25 cellular contexts compared by ENCODE assay signal in the genomic region with DNA sequence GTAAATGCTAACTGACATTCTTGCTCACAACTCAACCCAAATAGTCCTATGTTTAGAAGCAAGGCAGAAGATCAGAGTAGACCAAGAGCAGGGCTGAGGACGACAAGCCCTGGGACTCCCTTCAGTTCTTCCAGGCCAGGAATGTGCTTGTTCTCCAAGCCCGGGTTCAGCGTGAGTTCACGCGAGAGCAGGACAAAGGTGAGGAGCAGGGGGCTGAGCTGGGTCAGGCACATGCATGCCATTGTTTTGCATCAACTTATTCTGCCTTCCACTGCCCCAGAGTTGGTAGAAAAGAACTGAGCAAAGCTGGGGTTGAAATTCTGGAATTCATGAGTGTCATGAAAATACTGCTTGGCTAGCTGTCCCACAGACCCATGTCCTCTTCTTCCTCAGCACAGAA.
"Had no signal": no experiment of that assay in that cellular context is flagged by ENCODE, and none has a peak within 500 bp of the region (broad histone marks: within the 10 kb centered on the region; RNA-seq: fewer than 3 reads in every experiment).

No MANE protein-coding gene starts in this region.

- H3K27ac ChIP-seq: body of pancreas, cardiac muscle cell, epithelial cell of prostate, gastroesophageal sphincter, heart right ventricle, left lung, parathyroid adenoma, sigmoid colon, testis, vagina had no signal

- H3K27ac Mint-ChIP-seq: activated CD4-positive, alpha-beta memory T cell treated with anti-CD3 and anti-CD28 coated beads for 36 hours; activated naive CD8-positive, alpha-beta T cell treated with anti-CD3 and anti-CD28 coated beads, Interleukin-2, amount 50 U/mL, for 24 hours; activated T-cell treated with anti-CD3 and anti-CD28 coated beads, Interleukin-2, amount 50 U/mL, for 72 hours; mesothelial cell of epicardium; natural killer cell; T-helper 17 cell had no signal

- H3K36me3 Mint-ChIP-seq: activated CD4-positive, alpha-beta memory T cell treated with anti-CD3 and anti-CD28 coated beads for 36 hours; mesothelial cell of epicardium; natural killer cell had no signal

- H3K9me3 ChIP-seq: body of pancreas, gastroesophageal sphincter, heart right ventricle, left lung, sigmoid colon, testis, vagina had no signal

- ATAC-seq: activated naive CD8-positive, alpha-beta T cell treated with anti-CD3 and anti-CD28 coated beads, Interleukin-2, amount 50 U/mL, for 24 hours; activated T-cell treated with anti-CD3 and anti-CD28 coated beads, Interleukin-2, amount 50 U/mL, for 72 hours; body of pancreas; gastroesophageal sphincter; heart right ventricle; left lung; natural killer cell; T-helper 17 cell had no signal

- DNase-seq: activated CD4-positive, alpha-beta memory T cell treated with anti-CD3 and anti-CD28 coated beads for 36 hours; activated CD4-positive, alpha-beta T cell treated with anti-CD3 and anti-CD28 coated beads for 48 hours; activated gamma-delta T cell; activated naive CD4-positive, alpha-beta T cell treated with anti-CD3 and anti-CD28 coated beads, Interleukin-2, amount 50 U/mL, for 16 hours; activated naive CD8-positive, alpha-beta T cell treated with anti-CD3 and anti-CD28 coated beads, Interleukin-2, amount 50 U/mL, for 24 hours; activated T-cell treated with anti-CD3 and anti-CD28 coated beads, Interleukin-2, amount 50 U/mL, for 72 hours; anterior cingulate cortex; body of pancreas; heart right ventricle; left lung; natural killer cell; sigmoid colon; stimulated activated CD4-positive, alpha-beta T cell treated with anti-CD3 and anti-CD28 coated beads, Interleukin-2, amount 100 ng/mL, for 48 hours; stimulated activated naive CD4-positive, alpha-beta T cell; T-helper 17 cell; testis; trophoblast cell had no signal

- H3K27me3 Mint-ChIP-seq: activated naive CD8-positive, alpha-beta T cell treated with anti-CD3 and anti-CD28 coated beads, Interleukin-2, amount 50 U/mL, for 24 hours had no signal

- H3K4me1 Mint-ChIP-seq: activated naive CD8-positive, alpha-beta T cell treated with anti-CD3 and anti-CD28 coated beads, Interleukin-2, amount 50 U/mL, for 24 hours; natural killer cell had no signal

- H3K4me3 Mint-ChIP-seq: activated CD4-positive, alpha-beta memory T cell treated with anti-CD3 and anti-CD28 coated beads for 36 hours; activated naive CD8-positive, alpha-beta T cell treated with anti-CD3 and anti-CD28 coated beads, Interleukin-2, amount 50 U/mL, for 24 hours; activated T-cell treated with anti-CD3 and anti-CD28 coated beads, Interleukin-2, amount 50 U/mL, for 72 hours; mesothelial cell of epicardium; natural killer cell had no signal

- H3K4me1 ChIP-seq: body of pancreas, gastroesophageal sphincter, heart right ventricle, left lung, parathyroid adenoma, sigmoid colon, testis, vagina had no signal

- H3K27me3 ChIP-seq: body of pancreas, cardiac muscle cell, sigmoid colon, testis, vagina had no signal

- H3K36me3 ChIP-seq: cardiac muscle cell, gastroesophageal sphincter, heart right ventricle, left lung, sigmoid colon, vagina had no signal

- H3K9me3 Mint-ChIP-seq: activated CD4-positive, alpha-beta memory T cell treated with anti-CD3 and anti-CD28 coated beads for 36 hours; activated naive CD8-positive, alpha-beta T cell treated with anti-CD3 and anti-CD28 coated beads, Interleukin-2, amount 50 U/mL, for 24 hours; activated T-cell treated with anti-CD3 and anti-CD28 coated beads, Interleukin-2, amount 50 U/mL, for 72 hours; mesothelial cell of epicardium; natural killer cell had no signal

- H3K4me3 ChIP-seq: body of pancreas, cardiac muscle cell, gastroesophageal sphincter, heart right ventricle, left lung, sigmoid colon, smooth muscle cell, testis, vagina had no signal

- FAIRE-seq: keratinocyte had no signal
